26 cellular contexts compared by ENCODE assay signal in the genomic region with DNA sequence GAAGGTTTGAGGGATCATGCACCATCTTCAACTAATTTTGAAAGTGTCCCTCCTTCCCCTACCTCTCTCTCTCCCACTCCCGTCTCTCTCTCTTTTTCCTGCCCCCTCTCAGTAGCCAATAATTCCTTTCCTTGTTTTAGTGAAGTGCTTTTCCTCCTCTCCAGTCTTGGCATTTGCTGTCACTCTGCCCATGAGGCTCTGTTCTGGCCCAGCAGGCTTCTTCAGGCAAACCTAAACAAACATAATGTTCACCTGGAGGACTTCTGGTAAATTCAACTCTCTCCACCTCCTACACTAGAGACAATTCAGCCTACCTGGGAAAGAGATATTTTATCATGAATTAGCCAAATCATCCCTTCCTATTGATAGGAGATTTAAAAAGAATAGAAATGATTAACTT.
DNase-seq lines count a peak whose midpoint lies in the region; ATAC-seq, FAIRE-seq and TF ChIP-seq lines count a peak whose summit lies in the region.
"Had no signal": no experiment of that assay in that cellular context is flagged by ENCODE, and none has a peak within 500 bp of the region (broad histone marks: within the 10 kb centered on the region; RNA-seq: fewer than 3 reads in every experiment).

No MANE protein-coding gene starts in this region.

- intact Hi-C loops in thyroid gland (cut with DNase I) (no loop called here), MCF 10A (cut with micrococcal nuclease) (no loop called here)

- POLR2A ChIA-PET in A549 (lab: Yijun Ruan, JAX) (no interaction called here), MCF 10A (lab: Yijun Ruan, JAX) (no interaction called here)

- ATAC-seq in A549 (no peak), HG03108 (IDR thresholded peaks at IDR 0.05; ENCODE audit: unreplicated experiment) (no peak)

- TF ChIP-seq POLR2A in A549 (IDR thresholded peaks at IDR 0.05; ENCODE audit: low read length) (no peak), thyroid gland (IDR thresholded peaks at IDR 0.05) (no peak)

- WGBS in A549 (ENCODE audit: missing lambda C conversion rate) = 60% methylated on average over 1 of the region's 1 CpG
- WGBS in thyroid gland, 2 donors = 24 to 32% methylated on average over 1 of the region's 1 CpG

- no peak overlapping the region for H3K4me3 Mint-ChIP-seq in MCF 10A (ENCODE audit: unreplicated experiment)
- H3K4me3 Mint-ChIP-seq: CD14-positive monocyte; CD4-positive, alpha-beta T cell; CD8-positive, alpha-beta memory T cell had no signal

- no peaks in the 10 kb centered on the region for H3K36me3 Mint-ChIP-seq in MCF 10A (ENCODE audit: insufficient read depth, unreplicated experiment)
- H3K36me3 Mint-ChIP-seq: CD14-positive monocyte; CD8-positive, alpha-beta memory T cell had no signal

- H3K36me3 ChIP-seq in thyroid gland = no peaks in the 10 kb centered on the region
- H3K36me3 ChIP-seq: BE2C; BLaER1 treated with 17β-estradiol and CSF1 and Interleukin-3, amounts not matched to agents 10 nM and 100 nM had no signal

- DNase-seq in NCI-H2029 treated with DMSO at 0.1 percent for 48 hours (lab: John Stamatoyannopoulos, UW) (peak; percentile 3), NCI-H2029 (lab: John Stamatoyannopoulos, UW) (no peak), A549 (ENCODE audit: low read depth in 1 of 2, low spot score in 1 of 2) (no peak), islet precursor cell (peak; percentile 13), thyroid gland (peak; percentile 68 to 69), HPDE6-E6E7 (ENCODE audit: extremely low spot score) (no peak), MCF 10A (ENCODE audit: unreplicated experiment) (no peak)
- DNase-seq: ACHN; AML-193; BE2C; Calu3; CD4-positive, alpha-beta T cell; CD8-positive, alpha-beta memory T cell; DMS53; DMS79 treated with DMSO at 0.1 percent for 48 hours; GM23248; H7; HCEC 1CT had no signal

- H3K27me3 ChIP-seq in thyroid gland = no peaks in the 10 kb centered on the region
- H3K27me3 ChIP-seq: BE2C; BLaER1 treated with 17β-estradiol and CSF1 and Interleukin-3, amounts not matched to agents 10 nM and 100 nM had no signal

- H3K27ac ChIP-seq in A549 (no peak overlapping the region), thyroid gland (no peak overlapping the region)
- H3K27ac ChIP-seq: 22Rv1; BLaER1 treated with 17β-estradiol and CSF1 and Interleukin-3, amounts not matched to agents 10 nM and 100 nM; GM23248 had no signal

- CTCF ChIA-PET in A549 (lab: Yijun Ruan, JAX) (interaction anchor here (0.7 kb wide), 1 partner anchor 96 kb away, joined by 3 read pairs; no protein-coding TSS in a partner anchor), MCF 10A (lab: Yijun Ruan, JAX) (no interaction called here)

- no TSS peak for BruUV-seq in MCF 10A (replicated peaks; lab: Mats Ljungman, UMichigan)

- FAIRE-seq in A549 (lab: Jason Lieb, UNC) = peak; percentile 18
- FAIRE-seq: A204.1, G401.6, GM12892, H1 had no signal

- no peaks in the 10 kb centered on the region for H3K4me1 Mint-ChIP-seq in MCF 10A (ENCODE audit: insufficient read depth, unreplicated experiment)
- H3K4me1 Mint-ChIP-seq: CD8-positive, alpha-beta memory T cell had no signal

- TF ChIP-seq RAD21 in A549 (conservative IDR thresholded peaks at IDR 0.05 in 1 of 2, IDR thresholded peaks at IDR 0.05 in 1 of 2) = no peak

- no peaks in the 10 kb centered on the region for H3K4me1 ChIP-seq in A549
- H3K4me1 ChIP-seq in thyroid gland = peaks cover 13 to 17% of the 10 kb centered on the region in 2 donors
- H3K4me1 ChIP-seq: BE2C had no signal

- TF ChIP-seq CTCF in A549 (IDR thresholded peaks at IDR 0.05) (no peak), thyroid gland (IDR thresholded peaks at IDR 0.05) (no peak), MCF 10A (IDR thresholded peaks at IDR 0.05; ENCODE audit: unreplicated experiment) (no peak)

- H3K27me3 Mint-ChIP-seq in MCF 10A (ENCODE audit: insufficient read depth, unreplicated experiment) = peaks cover 11% of the 10 kb centered on the region

- no peak overlapping the region for H3K4me3 ChIP-seq in A549
- H3K4me3 ChIP-seq in thyroid gland (replicated peaks in 1 of 3) = no peak overlapping the region
- H3K4me3 ChIP-seq: BLaER1 treated with 17β-estradiol and CSF1 and Interleukin-3, amounts not matched to agents 10 nM and 100 nM; GM23248 had no signal

- no peak for TF ChIP-seq EP300 in A549 (IDR thresholded peaks at IDR 0.05)

- no peak overlapping the region for H3K4me2 ChIP-seq in A549

- no peak overlapping the region for H3K27ac Mint-ChIP-seq in MCF 10A (ENCODE audit: low read depth, unreplicated experiment)
- H3K27ac Mint-ChIP-seq: CD14-positive monocyte; CD4-positive, alpha-beta T cell had no signal

- no peaks in the 10 kb centered on the region for H3K9me3 Mint-ChIP-seq in MCF 10A (ENCODE audit: unreplicated experiment)
- H3K9me3 Mint-ChIP-seq: CD14-positive monocyte; CD4-positive, alpha-beta T cell; CD8-positive, alpha-beta memory T cell had no signal

- no peaks in the 10 kb centered on the region for H3K9me3 ChIP-seq in A549
- H3K9me3 ChIP-seq in thyroid gland = no peaks in the 10 kb centered on the region
- H3K9me3 ChIP-seq: BE2C had no signal

TF ChIP-seq in A549, 52 proteins besides CTCF, POLR2A, EP300 and RAD21:
- TF ChIP-seq MAFK (IDR thresholded peaks at IDR 0.05; ENCODE audit: partially characterized antibody) = no peak
- no peak for TF ChIP-seq HOXB13 (CRISPR knock-in tag; IDR thresholded peaks at IDR 0.05; ENCODE audit: low read depth)
- no peak for TF ChIP-seq SREBF2 (IDR thresholded peaks at IDR 0.05)
- no peak for TF ChIP-seq MAZ (IDR thresholded peaks at IDR 0.05; ENCODE audit: borderline replicate concordance, low read depth, low read length)
- no peak for TF ChIP-seq CBX2 (IDR thresholded peaks at IDR 0.05; ENCODE audit: borderline replicate concordance, low read depth)
- no peak for TF ChIP-seq TFCP2L1 (CRISPR knock-in tag; IDR thresholded peaks at IDR 0.05)
- TF ChIP-seq SMC3 (IDR thresholded peaks at IDR 0.05) = no peak
TF ChIP-seq in A549: peak in this region for 0.

Comparison
In these comparisons a context has a peak if more than half of its experiments do, and no peak if none do; other contexts are left out.
1. DNase-seq: peak in NCI-H2029 treated with DMSO at 0.1 percent for 48 hours (single experiment), islet precursor cell (single experiment) and thyroid gland (2 of 2); none in NCI-H2029 (single experiment), A549 (0 of 2), HPDE6-E6E7 (single experiment) and MCF 10A (single experiment).